ENCODE assay signal across 8 cellular contexts in genomic region chr3:172512363-172512762, GRCh38. TPM values are rescaled to one million over a fixed set of nuclear protein-coding genes. Genes with fewer than 3 reads are reported as not detected.
DNase-seq lines count a peak whose midpoint lies in the region; ATAC-seq and TF ChIP-seq lines count a peak whose summit lies in the region.

No MANE protein-coding gene starts in this region.

- peaks cover 0 to 8% (median 0%) of the 10 kb centered on the region in 9 donors for H3K9me3 Mint-ChIP-seq in naive thymus-derived CD8-positive, alpha-beta T cell

- H3K27me3 Mint-ChIP-seq in naive thymus-derived CD8-positive, alpha-beta T cell: no peaks in the 10 kb centered on the region

- no peak for TF ChIP-seq CTCF in foreskin fibroblast (IDR thresholded peaks at IDR 0.05; ENCODE audit: low read depth, low read length)

- peaks cover 36 to 68% (median 64%) of the 10 kb centered on the region in 4 donors for H3K4me1 Mint-ChIP-seq in naive thymus-derived CD8-positive, alpha-beta T cell

- peak; percentile 96 for DNase-seq in OCI-M1 (lab: John Stamatoyannopoulos, UW)
- DNase-seq in anterior cingulate cortex (lab: John Stamatoyannopoulos, UW): peak in 30 of 58 donors; percentile 5 to 49 (median 16)
- DNase-seq in naive thymus-derived CD8-positive, alpha-beta T cell: peak in 5 of 10 donors; percentile 30 to 39 (median 32)
- DNase-seq in HuH-7.5 (ENCODE audit: low spot score): no peak
- no peak for DNase-seq in foreskin fibroblast
- no peak for DNase-seq in AG08395 (ENCODE audit: low spot score)

- H3K4me3 ChIP-seq in foreskin fibroblast (ENCODE audit: low read depth in 1 of 2, low read length in 2 of 2): no peak overlapping the region

- peaks cover 25 to 78% (median 56%) of the 10 kb centered on the region in 3 donors for H3K36me3 Mint-ChIP-seq in naive thymus-derived CD8-positive, alpha-beta T cell

- peak overlapping the region; percentile 39 to 86 (median 72) for H3K4me3 Mint-ChIP-seq in naive thymus-derived CD8-positive, alpha-beta T cell

- peak overlapping the region in 9 of 10 donors; percentile 13 to 86 (median 67) for H3K27ac Mint-ChIP-seq in naive thymus-derived CD8-positive, alpha-beta T cell

- POLR2A ChIA-PET in naive thymus-derived CD8-positive, alpha-beta T cell (lab: Charles Lee): interaction anchor here (1.7 kb wide), 1 partner anchor 11 kb away, joined by 5 read pairs; the partner anchor contains the start of gene TNFSF10

- ATAC-seq in GM18498 (IDR thresholded peaks at IDR 0.05; ENCODE audit: unreplicated experiment) (peak; percentile 66), HG02642 (IDR thresholded peaks at IDR 0.05; ENCODE audit: poor library complexity, unreplicated experiment) (peak; percentile 74)
- peak; percentile 47 to 74 for ATAC-seq in naive thymus-derived CD8-positive, alpha-beta T cell

RNA-seq across cellular contexts. Expression of gene TNFSF10, which starts 10.9 kb away (rescaled TPM):
- 10 to 100 TPM in 1 of 2 experiments, 1 to 10 TPM in 1; 9.3 to 10.9 TPM for total RNA-seq in naive thymus-derived CD8-positive, alpha-beta T cell
- polyA plus RNA-seq in naive thymus-derived CD8-positive, alpha-beta T cell: 10 to 100 TPM; 11.8 to 16.1 (median 14.5) TPM

Comparison
In these comparisons a context has a peak if more than half of its experiments do, and no peak if none do; other contexts are left out.
1. DNase-seq: peak in OCI-M1 (single experiment) and anterior cingulate cortex (30 of 58); none in HuH-7.5 (single experiment), foreskin fibroblast (0 of 2) and AG08395 (single experiment).
2. Peak in every context shown above with its lines, with median percentiles within 50 percentile points of each other: ATAC-seq.